19 cellular contexts compared by ENCODE assay signal in the genomic region with DNA sequence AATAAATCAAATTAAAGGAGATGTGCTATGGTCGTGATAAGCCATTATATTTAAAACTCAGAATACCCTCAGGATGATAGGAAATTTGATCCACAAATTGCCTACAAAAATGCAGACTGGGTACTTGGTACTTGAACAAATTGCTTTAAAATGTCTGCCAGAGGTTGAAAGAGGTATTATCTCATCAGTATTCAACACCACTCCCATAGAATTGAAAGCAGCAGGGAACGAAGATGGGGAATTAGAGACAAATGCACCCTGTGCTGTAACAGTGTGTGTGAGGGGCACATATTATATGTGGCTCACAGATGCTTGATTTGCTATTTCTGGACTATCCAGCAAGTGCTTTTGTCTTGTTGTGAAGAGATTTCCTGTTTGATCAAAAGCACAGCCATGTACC.
DNase-seq lines count a peak whose midpoint lies in the region; ATAC-seq and TF ChIP-seq lines count a peak whose summit lies in the region.
"Had no signal": no experiment of that assay in that cellular context is flagged by ENCODE, and none has a peak within 500 bp of the region (broad histone marks: within the 10 kb centered on the region; RNA-seq: fewer than 3 reads in every experiment).

No MANE protein-coding gene starts in this region.

- TF ChIP-seq CTCF in lower lobe of right lung (IDR thresholded peaks at IDR 0.05) (no peak), mucosa of descending colon (IDR thresholded peaks at IDR 0.05) (no peak)

- intact Hi-C loops in lower lobe of right lung (cut with DNase I), result no loop called here
- intact Hi-C loops in mucosa of descending colon (cut with DNase I, micrococcal nuclease), result no loop called here

- ATAC-seq in lower lobe of right lung, result no peak
- no peak for ATAC-seq in mucosa of descending colon
- ATAC-seq: activated T-cell treated with anti-CD3 and anti-CD28 coated beads, Interleukin-2, amount 50 U/mL, for 72 hours; heart right ventricle; right cardiac atrium; stimulated activated memory B cell treated with anti-CD40 and anti-IgM and Interleukin-4, amounts not matched to agents 10 μg/mL and 1 μg/mL and 100 μg/mL, for 72 hours had no signal

- no peaks in the 10 kb centered on the region for H3K4me1 ChIP-seq in lower lobe of right lung
- H3K4me1 ChIP-seq in mucosa of descending colon (ENCODE audit: low read depth), result no peaks in the 10 kb centered on the region
- H3K4me1 ChIP-seq: heart right ventricle, testis had no signal

- H3K4me3 ChIP-seq in lower lobe of right lung (no peak overlapping the region), mucosa of descending colon (no peak overlapping the region)
- H3K4me3 ChIP-seq: heart right ventricle, testis had no signal

- no peaks in the 10 kb centered on the region for H3K9me3 ChIP-seq in lower lobe of right lung
- H3K9me3 ChIP-seq in mucosa of descending colon, result no peaks in the 10 kb centered on the region
- H3K9me3 ChIP-seq: heart right ventricle, testis had no signal

- H3K27me3 ChIP-seq in lower lobe of right lung (ENCODE audit: low read depth), result no peaks in the 10 kb centered on the region
- H3K27me3 ChIP-seq: heart right ventricle, testis had no signal

- DNase-seq in Ammon's horn (ENCODE audit: low spot score) (peak; percentile 16), NCI-H1105 (lab: John Stamatoyannopoulos, UW) (peak; percentile 16), NCI-H2227 treated with DMSO at 0.1 percent for 48 hours (lab: John Stamatoyannopoulos, UW) (peak; percentile 78), SK-N-DZ (ENCODE audit: low spot score) (peak; percentile 37), lower lobe of right lung (no peak), mucosa of descending colon (no peak), DMS79 treated with DMSO at 0.1 percent for 48 hours (lab: John Stamatoyannopoulos, UW) (no peak)
- no peak for DNase-seq in activated CD4-positive, alpha-beta T cell treated with anti-CD3 and anti-CD28 coated beads, Interleukin-2, amount 50 U/mL, for 4 hours
- DNase-seq: activated CD4-positive, alpha-beta T cell treated with anti-CD3 and anti-CD28 coated beads for 1 hour; activated naive CD8-positive, alpha-beta T cell treated with anti-CD3 and anti-CD28 coated beads for 36 hours; activated T-cell treated with anti-CD3 and anti-CD28 coated beads, Interleukin-2, amount 50 U/mL, for 72 hours; CD4-positive, alpha-beta T cell; heart right ventricle; immature natural killer cell; NCI-H526 treated with DMSO at 0.1 percent for 48 hours; right cardiac atrium; T1000; testis had no signal

- H3K36me3 ChIP-seq in lower lobe of right lung (no peaks in the 10 kb centered on the region), mucosa of descending colon (ENCODE audit: low read depth) (no peaks in the 10 kb centered on the region)
- H3K36me3 ChIP-seq: heart right ventricle had no signal

- H3K27ac ChIP-seq in lower lobe of right lung, result no peak overlapping the region
- H3K27ac ChIP-seq: heart right ventricle, testis had no signal

Comparison
In these comparisons a context has a peak if more than half of its experiments do, and no peak if none do; other contexts are left out.
1. DNase-seq: peak in Ammon's horn (single experiment), NCI-H1105 (single experiment), NCI-H2227 treated with DMSO at 0.1 percent for 48 hours (single experiment) and SK-N-DZ (single experiment); none in activated CD4-positive, alpha-beta T cell treated with anti-CD3 and anti-CD28 coated beads, Interleukin-2, amount 50 U/mL, for 4 hours (0 of 2), lower lobe of right lung (single experiment), mucosa of descending colon (0 of 3) and DMS79 treated with DMSO at 0.1 percent for 48 hours (single experiment).